In genomic region chr18:51390695-51391094, GRCh38 we compare ENCODE assay signal across 28 cellular contexts.
DNase-seq lines count a peak whose midpoint lies in the region; TF ChIP-seq lines count a peak whose summit lies in the region.
"Had no signal": no experiment of that assay in that cellular context is flagged by ENCODE, and none has a peak within 500 bp of the region (broad histone marks: within the 10 kb centered on the region; RNA-seq: fewer than 3 reads in every experiment).

No MANE protein-coding gene starts in this region.

- H4K5ac ChIP-seq in mesendoderm (ENCODE audit: low read length) = no peak overlapping the region

- DNase-seq in DMS53 treated with DMSO at 0.1 percent for 48 hours (lab: John Stamatoyannopoulos, UW; ENCODE audit: unreplicated experiment) = peak; percentile 10
- peak; percentile 68 for DNase-seq in NCI-H2227 (lab: John Stamatoyannopoulos, UW; ENCODE audit: unreplicated experiment)
- peak; percentile 7 for DNase-seq in brain microvascular endothelial cell
- DNase-seq in mesendoderm = peak; percentile 77
- DNase-seq in Peyer's patch = no peak
- no peak for DNase-seq in tibial nerve (ENCODE audit: low spot score in 2 of 2)
- DNase-seq in left ventricle myocardium inferior = no peak
- no peak for DNase-seq in activated naive CD8-positive, alpha-beta T cell treated with anti-CD3 and anti-CD28 coated beads for 36 hours
- DNase-seq: activated CD4-positive, alpha-beta T cell treated with anti-CD3 and anti-CD28 coated beads, Interleukin-2, amount 50 U/mL, for 48 hours; activated effector memory CD4-positive, alpha-beta T cell treated with anti-CD3 and anti-CD28 coated beads, Interleukin-2, amount 50 U/mL, for 16 hours; caudate nucleus; CD4-positive, alpha-beta T cell; DMS153; GF-D8; H9; naive thymus-derived CD4-positive, alpha-beta T cell; NCI-H1092 treated with DMSO at 0.1 percent for 48 hours; NCI-H2029 treated with DMSO at 0.1 percent for 48 hours; NCI-H526; OCI-M1; ovary; right lobe of liver; SIG-M5; T-helper 17 cell had no signal

- H2BK5ac ChIP-seq in mesendoderm (ENCODE audit: low read length) = no peak overlapping the region

- no peak overlapping the region for H3K27ac Mint-ChIP-seq in activated naive CD8-positive, alpha-beta T cell treated with anti-CD3 and anti-CD28 coated beads for 36 hours
- H3K27ac Mint-ChIP-seq: CD4-positive, alpha-beta T cell; H9; naive thymus-derived CD4-positive, alpha-beta T cell; T-helper 17 cell had no signal

- H2BK15ac ChIP-seq in mesendoderm (replicated peaks; ENCODE audit: low read depth) = no peak overlapping the region

- no peak overlapping the region for H3K4me2 ChIP-seq in mesendoderm (ENCODE audit: low read length)
- H3K4me2 ChIP-seq: KMS-11 had no signal

- H3K9me3 ChIP-seq in Peyer's patch (no peaks in the 10 kb centered on the region), tibial nerve (no peaks in the 10 kb centered on the region), left ventricle myocardium inferior (replicated peaks) (no peaks in the 10 kb centered on the region)
- H3K9me3 ChIP-seq: gastroesophageal sphincter, ovary, right lobe of liver, suprapubic skin had no signal

- H3K79me1 ChIP-seq in mesendoderm (ENCODE audit: low read length) = no peaks in the 10 kb centered on the region

- H3K23ac ChIP-seq in mesendoderm (ENCODE audit: low read length) = no peak overlapping the region

- H3K36me3 Mint-ChIP-seq in activated naive CD8-positive, alpha-beta T cell treated with anti-CD3 and anti-CD28 coated beads for 36 hours = no peaks in the 10 kb centered on the region
- H3K36me3 Mint-ChIP-seq: naive thymus-derived CD4-positive, alpha-beta T cell had no signal

- H4K8ac ChIP-seq in mesendoderm (ENCODE audit: low read depth, low read length) = no peak overlapping the region

- no peaks in the 10 kb centered on the region for H3K27me3 ChIP-seq in brain microvascular endothelial cell (replicated peaks)
- no peaks in the 10 kb centered on the region for H3K27me3 ChIP-seq in mesendoderm (ENCODE audit: insufficient read depth, low read length, poor library complexity)
- H3K27me3 ChIP-seq in Peyer's patch = no peaks in the 10 kb centered on the region
- H3K27me3 ChIP-seq in tibial nerve = no peaks in the 10 kb centered on the region
- H3K27me3 ChIP-seq in left ventricle myocardium inferior (ENCODE audit: low read depth) = no peaks in the 10 kb centered on the region
- H3K27me3 ChIP-seq: ovary, right lobe of liver, suprapubic skin had no signal

- no peak overlapping the region for H3K4me3 Mint-ChIP-seq in activated naive CD8-positive, alpha-beta T cell treated with anti-CD3 and anti-CD28 coated beads for 36 hours
- H3K4me3 Mint-ChIP-seq: CD4-positive, alpha-beta T cell; H9; naive thymus-derived CD4-positive, alpha-beta T cell; T-helper 17 cell had no signal

- TF ChIP-seq CTCF in brain microvascular endothelial cell (IDR thresholded peaks at IDR 0.05; ENCODE audit: low read depth, low read length, missing control alignments) (no peak), Peyer's patch (IDR thresholded peaks at IDR 0.05) (no peak), tibial nerve (IDR thresholded peaks at IDR 0.05) (no peak), left ventricle myocardium inferior (IDR thresholded peaks at IDR 0.05; ENCODE audit: borderline replicate concordance) (no peak)

- TF ChIP-seq POLR2A in Peyer's patch (IDR thresholded peaks at IDR 0.05) = no peak
- no peak for TF ChIP-seq POLR2A in tibial nerve (IDR thresholded peaks at IDR 0.05)

- H3K27ac ChIP-seq in brain microvascular endothelial cell (no peak overlapping the region), mesendoderm (ENCODE audit: low read depth, low read length) (no peak overlapping the region), Peyer's patch (no peak overlapping the region), tibial nerve (no peak overlapping the region), left ventricle myocardium inferior (replicated peaks) (no peak overlapping the region)
- H3K27ac ChIP-seq: gastroesophageal sphincter, KMS-11, ovary, right lobe of liver, suprapubic skin had no signal

- no peaks in the 10 kb centered on the region for H3K79me2 ChIP-seq in mesendoderm (ENCODE audit: control insufficient read depth, insufficient read depth, low read length)

- H3K27me3 Mint-ChIP-seq in activated naive CD8-positive, alpha-beta T cell treated with anti-CD3 and anti-CD28 coated beads for 36 hours = peaks cover 23% of the 10 kb centered on the region

- H3K36me3 ChIP-seq in brain microvascular endothelial cell (replicated peaks) (no peaks in the 10 kb centered on the region), mesendoderm (ENCODE audit: control insufficient read depth, insufficient read depth, low read length) (no peaks in the 10 kb centered on the region), Peyer's patch (no peaks in the 10 kb centered on the region), tibial nerve (no peaks in the 10 kb centered on the region), left ventricle myocardium inferior (no peaks in the 10 kb centered on the region)
- H3K36me3 ChIP-seq: gastroesophageal sphincter, ovary, right lobe of liver, suprapubic skin had no signal

- intact Hi-C loops in left ventricle myocardium inferior (cut with micrococcal nuclease) = no loop called here

- TF ChIP-seq EP300 in tibial nerve (IDR thresholded peaks at IDR 0.05) = no peak

- H3K18ac ChIP-seq in mesendoderm (ENCODE audit: low read length) = no peak overlapping the region

- no CpG with 5 or more reads among the region's 3 CpGs for WGBS in mesendoderm (ENCODE audit: extremely low coverage, insufficient coverage, low lambda C conversion rate)
- WGBS in tibial nerve, 2 donors = 74 to 80% methylated on average over 3 of the region's 3 CpGs

- H3K4ac ChIP-seq in mesendoderm (ENCODE audit: low read depth, low read length) = no peak overlapping the region

- in situ Hi-C loops in brain microvascular endothelial cell (cut with HindIII; ENCODE audit: low pct_ligation_motif_present, low sequenced_read_pairs) = no loop called here

- H3K4me1 ChIP-seq in mesendoderm (ENCODE audit: control insufficient read depth, low read depth, low read length) (no peaks in the 10 kb centered on the region), Peyer's patch (no peaks in the 10 kb centered on the region), tibial nerve (no peaks in the 10 kb centered on the region), left ventricle myocardium inferior (no peaks in the 10 kb centered on the region)
- H3K4me1 ChIP-seq: gastroesophageal sphincter, right lobe of liver, suprapubic skin had no signal

- no peak overlapping the region for H3K9ac ChIP-seq in mesendoderm (ENCODE audit: low read length)
- H3K9ac ChIP-seq: KMS-11 had no signal

- H2AK5ac ChIP-seq in mesendoderm (ENCODE audit: low read length) = no peak overlapping the region

- no peak overlapping the region for H2BK120ac ChIP-seq in mesendoderm (ENCODE audit: low read depth, low read length)

- H3K56ac ChIP-seq in mesendoderm (ENCODE audit: low read length) = no peak overlapping the region

- H3K9me3 Mint-ChIP-seq in activated naive CD8-positive, alpha-beta T cell treated with anti-CD3 and anti-CD28 coated beads for 36 hours = no peaks in the 10 kb centered on the region
- H3K9me3 Mint-ChIP-seq: CD4-positive, alpha-beta T cell had no signal

- H3K4me3 ChIP-seq in brain microvascular endothelial cell (ENCODE audit: low read depth, low read length) (no peak overlapping the region), mesendoderm (ENCODE audit: low read length) (no peak overlapping the region), Peyer's patch (no peak overlapping the region), tibial nerve (no peak overlapping the region), left ventricle myocardium inferior (no peak overlapping the region)
- H3K4me3 ChIP-seq: gastroesophageal sphincter, GM12878, ovary, right lobe of liver, suprapubic skin had no signal

- no peaks in the 10 kb centered on the region for H3K4me1 Mint-ChIP-seq in activated naive CD8-positive, alpha-beta T cell treated with anti-CD3 and anti-CD28 coated beads for 36 hours
- H3K4me1 Mint-ChIP-seq: naive thymus-derived CD4-positive, alpha-beta T cell; T-helper 17 cell had no signal

Comparison
In these comparisons a context has a peak if more than half of its experiments do, and no peak if none do; other contexts are left out.
1. DNase-seq: peak in DMS53 treated with DMSO at 0.1 percent for 48 hours (single experiment), NCI-H2227 (single experiment), brain microvascular endothelial cell (single experiment) and mesendoderm (single experiment); none in Peyer's patch (0 of 3), tibial nerve (0 of 2), left ventricle myocardium inferior (single experiment) and activated naive CD8-positive, alpha-beta T cell treated with anti-CD3 and anti-CD28 coated beads for 36 hours (single experiment).